Comparison of ENCODE assay signal across 13 cellular contexts in genomic region chr12:55719371-55719770, GRCh38. TPM values are rescaled to one million over a fixed set of nuclear protein-coding genes. Genes with fewer than 3 reads are reported as not detected.
DNase-seq lines count a peak whose midpoint lies in the region; ATAC-seq and TF ChIP-seq lines count a peak whose summit lies in the region.
"Had no signal": no experiment of that assay in that cellular context is flagged by ENCODE, and none has a peak within 500 bp of the region (broad histone marks: within the 10 kb centered on the region; RNA-seq: fewer than 3 reads in every experiment).

No MANE protein-coding gene starts in this region.

- peaks cover 5% of the 10 kb centered on the region for H3K36me3 Mint-ChIP-seq in chondrocyte (ENCODE audit: low read depth)
- H3K36me3 Mint-ChIP-seq in CD8-positive, alpha-beta memory T cell: peaks cover 0 to 37% (median 2%) of the 10 kb centered on the region in 3 donors
- H3K36me3 Mint-ChIP-seq: IgD-negative memory B cell had no signal

- H3K9ac ChIP-seq in HCT116 (ENCODE audit: low read length) (no peak overlapping the region; the same call in 1 of the 2 replicates), mucosa of rectum (ENCODE audit: low read depth in 1 of 2, low read length in 2 of 2) (peak overlapping the region; percentile 14 to 52)

- H3K4me1 ChIP-seq in HCT116 (ENCODE audit: control insufficient read depth in 1 of 2, insufficient read depth in 2 of 2, low read length in 2 of 2): peaks cover 33 to 62% of the 10 kb centered on the region in 2 experiments
- peaks cover 64 to 76% of the 10 kb centered on the region in 2 donors for H3K4me1 ChIP-seq in mucosa of rectum (ENCODE audit: control insufficient read depth in 2 of 2, insufficient read depth in 2 of 2, low read length in 2 of 2)
- peaks cover 37 to 92% (median 69%) of the 10 kb centered on the region in 6 donors for H3K4me1 ChIP-seq in spleen
- H3K4me1 ChIP-seq in CD8-positive, alpha-beta memory T cell (ENCODE audit: insufficient read depth, low read length): peaks cover 24% of the 10 kb centered on the region

- WGBS in spleen, 5 donors: 81 to 94% (median 87%) methylated on average over 6 to 7 of the region's 7 CpGs

- peaks cover 65% of the 10 kb centered on the region for H3K4me1 Mint-ChIP-seq in chondrocyte (ENCODE audit: low read depth)
- peaks cover 31 to 65% (median 33%) of the 10 kb centered on the region in 3 donors for H3K4me1 Mint-ChIP-seq in CD8-positive, alpha-beta memory T cell

- TF ChIP-seq RAD21 in HCT116 (IDR thresholded peaks at IDR 0.05; ENCODE audit: low read depth): no peak

- CTCF ChIA-PET in HCT116 (lab: Charles Lee): interaction anchor here (0.8 to 4.1 kb wide), 7 partner anchors 10 to 73 kb away, joined by 3 to 35 read pairs (median 4); partner anchors contain the start of gene CD63
- CTCF ChIA-PET in CD8-positive, alpha-beta memory T cell (lab: Charles Lee): interaction anchor here (1.5 to 6.9 kb wide), 3 partner anchors 10 to 63 kb away, joined by 5 to 67 read pairs (median 20); partner anchors contain the start of gene CD63

- intact Hi-C loops in HCT116 (cut with micrococcal nuclease) (no loop called here), spleen (cut with DNase I; ENCODE audit: low total_unique reads) (no loop called here)

- peak overlapping the region; percentile 53; the same call in 1 of the 2 replicates for H3K4me2 ChIP-seq in HCT116 (ENCODE audit: low read length)

- H3K4me3 Mint-ChIP-seq in chondrocyte (ENCODE audit: unreplicated experiment): no peak overlapping the region
- peak overlapping the region in 1 of 7 donors; percentile 30 for H3K4me3 Mint-ChIP-seq in CD8-positive, alpha-beta memory T cell
- H3K4me3 Mint-ChIP-seq: activated naive CD8-positive, alpha-beta T cell treated with anti-CD3 and anti-CD28 coated beads for 36 hours had no signal

- H3K27ac Mint-ChIP-seq in chondrocyte (ENCODE audit: unreplicated experiment): peak overlapping the region; percentile 85
- H3K27ac Mint-ChIP-seq in CD8-positive, alpha-beta memory T cell: peak overlapping the region in 4 of 8 donors; percentile 17 to 80 (median 54)
- H3K27ac Mint-ChIP-seq: activated naive CD8-positive, alpha-beta T cell treated with anti-CD3 and anti-CD28 coated beads for 36 hours had no signal

- peaks cover 14% of the 10 kb centered on the region for H3K79me2 ChIP-seq in HCT116 (ENCODE audit: insufficient read depth, low read length)

- no peak for ATAC-seq in HCT116
- no peak for ATAC-seq in HG03442 (IDR thresholded peaks at IDR 0.05; ENCODE audit: unreplicated experiment)
- ATAC-seq in HG02763 (IDR thresholded peaks at IDR 0.05; ENCODE audit: unreplicated experiment): no peak

- BruUV-seq in HCT116 (replicated peaks; lab: Mats Ljungman, UMichigan): no TSS peak

- H3K36me3 ChIP-seq in HCT116 (ENCODE audit: control insufficient read depth in 1 of 2, insufficient read depth in 2 of 2, low read length in 2 of 2) (peaks cover 2 to 16% of the 10 kb centered on the region in 2 experiments; a peak in 1 of 4 replicates), mucosa of rectum (ENCODE audit: control insufficient read depth in 2 of 2, insufficient read depth in 2 of 2, low read length in 2 of 2) (peaks cover 8 to 15% of the 10 kb centered on the region in 2 donors), spleen (peaks cover 0 to 68% (median 21%) of the 10 kb centered on the region in 6 donors)
- no peaks in the 10 kb centered on the region for H3K36me3 ChIP-seq in CD8-positive, alpha-beta memory T cell (ENCODE audit: insufficient read depth, low read length)

- no peaks in the 10 kb centered on the region for H3K27me3 Mint-ChIP-seq in chondrocyte (ENCODE audit: low read depth)
- peaks cover 0 to 5% of the 10 kb centered on the region in 2 donors for H3K27me3 Mint-ChIP-seq in CD8-positive, alpha-beta memory T cell
- H3K27me3 Mint-ChIP-seq: IgD-negative memory B cell had no signal

- no peaks in the 10 kb centered on the region for H3K9me2 ChIP-seq in HCT116 (ENCODE audit: insufficient read depth)

- no peaks in the 10 kb centered on the region for H3K9me3 ChIP-seq in HCT116 (ENCODE audit: control insufficient read depth in 1 of 2, insufficient read depth in 1 of 2, low read depth in 1 of 2, low read length in 2 of 2)
- H3K9me3 ChIP-seq in mucosa of rectum (ENCODE audit: control insufficient read depth in 2 of 2, low read length in 2 of 2): no peaks in the 10 kb centered on the region
- no peaks in the 10 kb centered on the region for H3K9me3 ChIP-seq in spleen
- no peaks in the 10 kb centered on the region for H3K9me3 ChIP-seq in CD8-positive, alpha-beta memory T cell (ENCODE audit: low read length)

- H4K20me1 ChIP-seq in HCT116 (ENCODE audit: insufficient read depth): no peaks in the 10 kb centered on the region

- H3K27ac ChIP-seq in HCT116 (ENCODE audit: low read depth, low read length) (no peak overlapping the region), mucosa of rectum (ENCODE audit: low read depth in 2 of 2, low read length in 2 of 2) (peak overlapping the region; percentile 85 to 93), spleen (peak overlapping the region in 5 of 8 donors; percentile 32 to 73 (median 51))
- H3K27ac ChIP-seq in CD8-positive, alpha-beta memory T cell (ENCODE audit: low read depth, low read length): no peak overlapping the region

- RAD21 ChIA-PET in HCT116 (lab: Charles Lee; ENCODE audit: low non-redundant PET in 1 of 2, low total read pairs in 2 of 2, uncharacterized antibody in 2 of 2, unreplicated experiment in 2 of 2): interaction anchor here in 1 of 2 experiments (1.8 kb wide), 1 partner anchor 10 kb away, joined by 4 read pairs; the partner anchor contains the start of gene CD63

- POLR2A ChIA-PET in HCT116 (lab: Charles Lee): no interaction called here
- POLR2A ChIA-PET in CD8-positive, alpha-beta memory T cell (lab: Charles Lee): interaction anchor here (0.6 to 0.8 kb wide), 2 partner anchors 12 to 18 kb away, joined by 3 to 5 read pairs; no protein-coding TSS in a partner anchor

- DNase-seq in HCT116 (ENCODE audit: low read depth, low spot score): no peak
- no peak for DNase-seq in chondrocyte (ENCODE audit: low spot score)
- peak; percentile 50 for DNase-seq in spleen
- DNase-seq in NCI-H748 (lab: John Stamatoyannopoulos, UW; ENCODE audit: unreplicated experiment): no peak
- no peak for DNase-seq in CD8-positive, alpha-beta memory T cell
- DNase-seq: activated naive CD8-positive, alpha-beta T cell treated with anti-CD3 and anti-CD28 coated beads for 36 hours; NCI-H1436; stimulated activated CD4-positive, alpha-beta T cell treated with anti-CD3 and anti-CD28 coated beads, Interleukin-4, amount 100 ng/mL, for 24 hours; stimulated activated naive CD4-positive, alpha-beta T cell had no signal

- H3K4me3 ChIP-seq in HCT116 (replicated peaks in 1 of 2; ENCODE audit: low read depth in 1 of 2, low read length in 2 of 2) (no peak overlapping the region), mucosa of rectum (ENCODE audit: low read length in 2 of 2) (no peak overlapping the region), spleen (no peak overlapping the region)
- no peak overlapping the region for H3K4me3 ChIP-seq in CD8-positive, alpha-beta memory T cell (ENCODE audit: low read length)

- no peaks in the 10 kb centered on the region for H3K9me3 Mint-ChIP-seq in chondrocyte (ENCODE audit: low read depth)
- no peaks in the 10 kb centered on the region for H3K9me3 Mint-ChIP-seq in CD8-positive, alpha-beta memory T cell
- H3K9me3 Mint-ChIP-seq: activated naive CD8-positive, alpha-beta T cell treated with anti-CD3 and anti-CD28 coated beads for 36 hours; IgD-negative memory B cell had no signal

- TF ChIP-seq POLR2A in HCT116 (IDR thresholded peaks at IDR 0.05; ENCODE audit: borderline replicate concordance, extremely low read depth, insufficient read depth, insufficient read length) (no peak), spleen (IDR thresholded peaks at IDR 0.05) (no peak)

- TF ChIP-seq CTCF in HCT116 (IDR thresholded peaks at IDR 0.05 in 2 of 3, conservative IDR thresholded peaks at IDR 0.05 in 1 of 3; ENCODE audit: borderline replicate concordance in 1 of 3, insufficient read depth in 1 of 3, low read depth in 2 of 3, low read length in 2 of 3) (no peak), chondrocyte (IDR thresholded peaks at IDR 0.05) (no peak), spleen (IDR thresholded peaks at IDR 0.05 in 8 of 11, conservative IDR thresholded peaks at IDR 0.05 in 3 of 11) (no peak)

- H2AFZ ChIP-seq in HCT116 (ENCODE audit: low read depth, low read length, poor library complexity, severe bottlenecking): no peak overlapping the region

- H3K27me3 ChIP-seq in HCT116 (ENCODE audit: insufficient read depth, low read length): no peaks in the 10 kb centered on the region
- H3K27me3 ChIP-seq in mucosa of rectum (ENCODE audit: control insufficient read depth in 2 of 2, insufficient read depth in 2 of 2, low read length in 2 of 2): no peaks in the 10 kb centered on the region
- no peaks in the 10 kb centered on the region for H3K27me3 ChIP-seq in spleen (replicated peaks in 1 of 7)
- no peaks in the 10 kb centered on the region for H3K27me3 ChIP-seq in CD8-positive, alpha-beta memory T cell (ENCODE audit: insufficient read depth, low read length, poor library complexity, severe bottlenecking)

RNA-seq across cellular contexts. Expression of gene RDH5, which starts 0.8 kb away (rescaled TPM):
- 6.2 TPM for total RNA-seq in HCT116 (2021; ENCODE audit: unreplicated experiment)
- 3.2 and 3.3 TPM in 2 replicates for polyA plus RNA-seq in HCT116 (2012)
- 2.3 to 3.7 TPM (median 3.2 TPM) in 3 replicates for total RNA-seq in chondrocyte
- 10 to 100 TPM in 5 of 7 donors, 1 to 10 TPM in 2; 7.4 to 17.4 (median 15.5) TPM for total RNA-seq in spleen
- 10 to 100 TPM in 1 of 3 donors, 1 to 10 TPM in 2; 4.7 to 12.1 (median 9.9) TPM for polyA plus RNA-seq in spleen
- total RNA-seq in CD8-positive, alpha-beta memory T cell: 1 to 10 TPM; 8.1 to 8.5 TPM
- polyA plus RNA-seq in CD8-positive, alpha-beta memory T cell: 0.90 TPM

RNA-seq across cellular contexts. Expression of gene BLOC1S1, which starts 3.5 kb away (rescaled TPM):
- 85.5 TPM for total RNA-seq in HCT116 (2021; ENCODE audit: unreplicated experiment)
- 137 and 151 TPM in 2 replicates for polyA plus RNA-seq in HCT116 (2012)
- 67.3 to 78.4 TPM (median 77.2 TPM) in 3 replicates for total RNA-seq in chondrocyte
- 100 to 1,000 TPM; 113 to 228 (median 141) TPM for total RNA-seq in spleen
- polyA plus RNA-seq in spleen: 100 to 1,000 TPM; 278 to 304 (median 282) TPM
- total RNA-seq in CD8-positive, alpha-beta memory T cell: 100 to 1,000 TPM in 1 of 2 experiments, 10 to 100 TPM in 1; 97.5 to 110 TPM
- 90.2 TPM for polyA plus RNA-seq in CD8-positive, alpha-beta memory T cell

RNA-seq across cellular contexts. Expression of gene CD63, which starts 9.4 kb away (rescaled TPM):
- total RNA-seq in HCT116 (2021; ENCODE audit: unreplicated experiment) (355 TPM), chondrocyte (1,244 to 1,365 TPM (median 1,317 TPM) in 3 replicates), spleen (100 to 1,000 TPM; 440 to 750 (median 627) TPM)
- 349 and 393 TPM in 2 replicates for polyA plus RNA-seq in HCT116 (2012)
- polyA plus RNA-seq in spleen: 100 to 1,000 TPM; 395 to 693 (median 509) TPM
- 100 to 1,000 TPM; 200 to 202 TPM for total RNA-seq in CD8-positive, alpha-beta memory T cell
- polyA plus RNA-seq in CD8-positive, alpha-beta memory T cell: 375 TPM

RNA-seq across cellular contexts. Expression of gene ITGA7, which starts 11.7 kb away (rescaled TPM):
- total RNA-seq in HCT116 (2021; ENCODE audit: unreplicated experiment): 17.8 TPM
- polyA plus RNA-seq in HCT116 (2012): 14.7 and 15.0 TPM in 2 replicates
- total RNA-seq in chondrocyte: 5.6 to 32.4 TPM (median 31.6 TPM) in 3 replicates
- total RNA-seq in spleen: 10 to 100 TPM; 13.8 to 93.2 (median 24.7) TPM
- polyA plus RNA-seq in spleen: 10 to 100 TPM in 1 of 3 donors, 1 to 10 TPM in 2; 4.4 to 18.0 (median 8.6) TPM
- total RNA-seq in CD8-positive, alpha-beta memory T cell: 1 to 10 TPM; 2.7 to 3.1 TPM
- polyA plus RNA-seq in CD8-positive, alpha-beta memory T cell: 0.36 TPM

RNA-seq across cellular contexts. Expression of gene GDF11, which starts 23.6 kb away (rescaled TPM):
- total RNA-seq in HCT116 (2021; ENCODE audit: unreplicated experiment) (5.3 TPM), chondrocyte (17.8 to 19.1 TPM (median 18.3 TPM) in 3 replicates), spleen (10 to 100 TPM in 5 of 7 donors, 1 to 10 TPM in 2; 6.1 to 14.5 (median 10.7) TPM)
- polyA plus RNA-seq in HCT116 (2012): 5.1 and 6.5 TPM in 2 replicates
- polyA plus RNA-seq in spleen: 1 to 10 TPM; 3.5 to 5.5 (median 4.0) TPM
- 10 to 100 TPM; 13.1 to 13.5 TPM for total RNA-seq in CD8-positive, alpha-beta memory T cell
- polyA plus RNA-seq in CD8-positive, alpha-beta memory T cell: 1.4 TPM

Comparison
In these comparisons a context has a peak if more than half of its experiments do, and no peak if none do; other contexts are left out.
1. H3K27ac ChIP-seq: peak in mucosa of rectum (2 of 2) and spleen (5 of 8); none in HCT116 (single experiment) and CD8-positive, alpha-beta memory T cell (single experiment).